ENCODE assay signal across 9 cellular contexts in the genomic region with DNA sequence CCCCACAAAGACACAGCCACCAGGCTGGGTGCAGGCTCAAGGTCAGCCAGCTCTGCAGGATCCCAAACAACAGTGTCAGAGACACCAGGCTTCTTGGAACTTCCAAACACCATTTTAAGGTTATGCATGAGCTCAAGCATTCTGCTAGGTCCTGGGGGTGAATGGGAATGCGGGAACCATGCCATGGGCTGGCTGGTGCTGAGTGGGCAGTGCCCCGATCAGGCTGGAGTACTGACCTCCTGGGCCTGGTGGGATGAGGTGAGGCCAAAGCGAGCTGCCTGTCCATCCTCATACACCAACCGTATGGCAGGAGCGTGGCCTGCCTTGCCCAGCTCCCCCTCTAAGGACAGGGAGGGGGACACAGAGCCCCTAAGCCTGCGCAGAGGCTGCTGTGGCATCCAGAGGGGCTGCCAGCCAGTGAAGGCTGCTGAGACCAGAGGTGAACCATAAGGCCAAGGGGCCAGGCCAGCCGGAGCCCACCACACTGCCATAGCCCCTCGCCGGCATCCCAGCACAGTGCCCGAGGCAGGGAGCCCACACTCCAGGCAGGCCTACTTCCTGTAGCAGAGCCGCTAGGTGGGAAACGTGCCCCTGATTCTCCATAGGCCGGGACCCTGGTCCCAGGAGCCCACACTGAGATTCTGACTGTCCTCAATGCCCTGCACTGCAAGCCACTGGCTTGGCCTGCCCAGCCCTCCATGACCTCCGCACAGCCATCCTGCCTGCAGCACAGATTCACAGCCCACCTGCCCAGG.
DNase-seq lines count a peak whose midpoint lies in the region; ATAC-seq and TF ChIP-seq lines count a peak whose summit lies in the region.
"Had no signal": no experiment of that assay in that cellular context is flagged by ENCODE, and none has a peak within 500 bp of the region (broad histone marks: within the 10 kb centered on the region; RNA-seq: fewer than 3 reads in every experiment).

No MANE protein-coding gene starts in this region.

- POLR2A ChIA-PET in CD8-positive, alpha-beta T cell (lab: Charles Lee) = interaction anchor here (0.7 to 3.0 kb wide), 7 partner anchors 10 to 136 kb away, joined by 3 to 13 read pairs (median 4); a partner anchor contains a TSS
- POLR2A ChIA-PET in WTC11 (lab: Charles Lee) = no interaction called here

- peak overlapping the region; percentile 5 for H3K4me3 ChIP-seq in CD8-positive, alpha-beta T cell (ENCODE audit: low read depth, low read length)
- H3K4me3 ChIP-seq in cardiac muscle cell = no peak overlapping the region

- H3K27ac Mint-ChIP-seq in CD8-positive, alpha-beta T cell = peak overlapping the region; percentile 97
- peak overlapping the region; percentile 60 for H3K27ac Mint-ChIP-seq in WTC11

- H3K9me3 Mint-ChIP-seq in CD8-positive, alpha-beta T cell = no peaks in the 10 kb centered on the region
- no peaks in the 10 kb centered on the region for H3K9me3 Mint-ChIP-seq in WTC11

- H3K36me3 ChIP-seq in CD8-positive, alpha-beta T cell (ENCODE audit: insufficient read depth, low read length) = no peaks in the 10 kb centered on the region
- H3K36me3 ChIP-seq in cardiac muscle cell = no peaks in the 10 kb centered on the region

- no peaks in the 10 kb centered on the region for H3K36me3 Mint-ChIP-seq in CD8-positive, alpha-beta T cell
- H3K36me3 Mint-ChIP-seq in WTC11 = no peaks in the 10 kb centered on the region

- H3K27me3 ChIP-seq in CD8-positive, alpha-beta T cell (ENCODE audit: insufficient read depth, low read length) = no peaks in the 10 kb centered on the region
- H3K27me3 ChIP-seq in cardiac muscle cell = no peaks in the 10 kb centered on the region

- no peak for TF ChIP-seq CTCF in CD8-positive, alpha-beta T cell (IDR thresholded peaks at IDR 0.05)
- TF ChIP-seq CTCF in WTC11 (IDR thresholded peaks at IDR 0.05) (no peak), cardiac muscle cell (IDR thresholded peaks at IDR 0.05; ENCODE audit: low read depth, low read length) (no peak)

- H3K4me1 ChIP-seq in CD8-positive, alpha-beta T cell (ENCODE audit: insufficient read depth, low read length) = peaks cover 74% of the 10 kb centered on the region
- H3K4me1 ChIP-seq in cardiac muscle cell (ENCODE audit: low read depth) = peaks cover 26% of the 10 kb centered on the region

- H3K4me1 Mint-ChIP-seq in CD8-positive, alpha-beta T cell (ENCODE audit: low read depth) = peaks cover 80% of the 10 kb centered on the region
- H3K4me1 Mint-ChIP-seq in WTC11 = peaks cover 59% of the 10 kb centered on the region

- peak in 2 of 7 experiments; percentile 7 to 49 for DNase-seq in CD8-positive, alpha-beta T cell
- DNase-seq in WTC11 (ENCODE audit: low spot score) (no peak), cardiac muscle cell (ENCODE audit: low read depth in 1 of 2, low spot score in 1 of 2) (no peak), posterior vena cava (ENCODE audit: low spot score) (peak; percentile 76), C1 segment of cervical spinal cord (lab: John Stamatoyannopoulos, UW) (no peak), ecto neural progenitor cell (ENCODE audit: low spot score) (no peak)
- no peak for DNase-seq in effector CD4-positive, alpha-beta T cell
- DNase-seq: NCI-H2029 had no signal

- intact Hi-C loops in CD8-positive, alpha-beta T cell (cut with DNase I, micrococcal nuclease) = loop anchor here (1.0 to 10.0 kb wide), 12 partner anchors 35 to 876 kb away; a partner anchor contains a TSS
- intact Hi-C loops in posterior vena cava (cut with DNase I) = no loop called here

- peak overlapping the region; percentile 90 for H3K4me3 Mint-ChIP-seq in CD8-positive, alpha-beta T cell
- H3K4me3 Mint-ChIP-seq in WTC11 = no peak overlapping the region

- H3K27me3 Mint-ChIP-seq in CD8-positive, alpha-beta T cell (ENCODE audit: low read depth) = no peaks in the 10 kb centered on the region
- H3K27me3 Mint-ChIP-seq in WTC11 (ENCODE audit: low read depth) = no peaks in the 10 kb centered on the region

- ATAC-seq in CD8-positive, alpha-beta T cell = no peak
- ATAC-seq in WTC11 = no peak
- ATAC-seq in HG02938 (IDR thresholded peaks at IDR 0.05; ENCODE audit: unreplicated experiment) = no peak

- CTCF ChIA-PET in CD8-positive, alpha-beta T cell (lab: Charles Lee) = interaction anchor here (0.9 to 4.7 kb wide), 8 partner anchors 13 to 132 kb away, joined by 3 to 35 read pairs (median 4); no protein-coding TSS in a partner anchor
- CTCF ChIA-PET in WTC11 (lab: Charles Lee) = no interaction called here

- no peaks in the 10 kb centered on the region for H3K9me3 ChIP-seq in CD8-positive, alpha-beta T cell (ENCODE audit: low read length)
- H3K9me3 ChIP-seq in cardiac muscle cell (ENCODE audit: low read depth) = no peaks in the 10 kb centered on the region

- H3K27ac ChIP-seq in CD8-positive, alpha-beta T cell (ENCODE audit: low read depth, low read length) = peak overlapping the region; percentile 69
- H3K27ac ChIP-seq in cardiac muscle cell = peak overlapping the region; percentile 51

TF ChIP-seq in WTC11, 78 proteins besides CTCF, POLR2A, EP300 and RAD21 (continues in another document):
- TF ChIP-seq CBFB (CRISPR knock-in tag; IDR thresholded peaks at IDR 0.05; ENCODE audit: low read depth) (no peak), JAZF1 (CRISPR knock-in tag; IDR thresholded peaks at IDR 0.05) (no peak), CREB1 (CRISPR knock-in tag; IDR thresholded peaks at IDR 0.05) (no peak), TEAD4 (CRISPR knock-in tag; IDR thresholded peaks at IDR 0.05) (no peak), ZBTB21 (CRISPR knock-in tag; IDR thresholded peaks at IDR 0.05; ENCODE audit: borderline replicate concordance) (no peak), ESRRA (CRISPR knock-in tag; IDR thresholded peaks at IDR 0.05; ENCODE audit: borderline replicate concordance) (no peak), ZNF263 (CRISPR knock-in tag; IDR thresholded peaks at IDR 0.05; ENCODE audit: low read depth) (no peak)
- TF ChIP-seq, protein P1, sequence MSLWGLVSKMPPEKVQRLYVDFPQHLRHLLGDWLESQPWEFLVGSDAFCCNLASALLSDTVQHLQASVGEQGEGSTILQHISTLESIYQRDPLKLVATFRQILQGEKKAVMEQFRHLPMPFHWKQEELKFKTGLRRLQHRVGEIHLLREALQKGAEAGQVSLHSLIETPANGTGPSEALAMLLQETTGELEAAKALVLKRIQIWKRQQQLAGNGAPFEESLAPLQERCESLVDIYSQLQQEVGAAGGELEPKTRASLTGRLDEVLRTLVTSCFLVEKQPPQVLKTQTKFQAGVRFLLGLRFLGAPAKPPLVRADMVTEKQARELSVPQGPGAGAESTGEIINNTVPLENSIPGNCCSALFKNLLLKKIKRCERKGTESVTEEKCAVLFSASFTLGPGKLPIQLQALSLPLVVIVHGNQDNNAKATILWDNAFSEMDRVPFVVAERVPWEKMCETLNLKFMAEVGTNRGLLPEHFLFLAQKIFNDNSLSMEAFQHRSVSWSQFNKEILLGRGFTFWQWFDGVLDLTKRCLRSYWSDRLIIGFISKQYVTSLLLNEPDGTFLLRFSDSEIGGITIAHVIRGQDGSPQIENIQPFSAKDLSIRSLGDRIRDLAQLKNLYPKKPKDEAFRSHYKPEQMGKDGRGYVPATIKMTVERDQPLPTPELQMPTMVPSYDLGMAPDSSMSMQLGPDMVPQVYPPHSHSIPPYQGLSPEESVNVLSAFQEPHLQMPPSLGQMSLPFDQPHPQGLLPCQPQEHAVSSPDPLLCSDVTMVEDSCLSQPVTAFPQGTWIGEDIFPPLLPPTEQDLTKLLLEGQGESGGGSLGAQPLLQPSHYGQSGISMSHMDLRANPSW (CRISPR knock-in tag; conservative IDR thresholded peaks at IDR 0.05; ENCODE audit: low read depth) = no peak
- TF ChIP-seq, protein P2, sequence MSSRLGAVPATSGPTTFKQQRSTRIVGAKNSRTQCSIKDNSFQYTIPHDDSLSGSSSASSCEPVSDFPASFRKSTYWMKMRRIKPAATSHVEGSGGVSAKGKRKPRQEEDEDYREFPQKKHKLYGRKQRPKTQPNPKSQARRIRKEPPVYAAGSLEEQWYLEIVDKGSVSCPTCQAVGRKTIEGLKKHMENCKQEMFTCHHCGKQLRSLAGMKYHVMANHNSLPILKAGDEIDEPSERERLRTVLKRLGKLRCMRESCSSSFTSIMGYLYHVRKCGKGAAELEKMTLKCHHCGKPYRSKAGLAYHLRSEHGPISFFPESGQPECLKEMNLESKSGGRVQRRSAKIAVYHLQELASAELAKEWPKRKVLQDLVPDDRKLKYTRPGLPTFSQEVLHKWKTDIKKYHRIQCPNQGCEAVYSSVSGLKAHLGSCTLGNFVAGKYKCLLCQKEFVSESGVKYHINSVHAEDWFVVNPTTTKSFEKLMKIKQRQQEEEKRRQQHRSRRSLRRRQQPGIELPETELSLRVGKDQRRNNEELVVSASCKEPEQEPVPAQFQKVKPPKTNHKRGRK (CRISPR knock-in tag; IDR thresholded peaks at IDR 0.05; ENCODE audit: borderline replicate concordance) = no peak
- TF ChIP-seq, protein P3, sequence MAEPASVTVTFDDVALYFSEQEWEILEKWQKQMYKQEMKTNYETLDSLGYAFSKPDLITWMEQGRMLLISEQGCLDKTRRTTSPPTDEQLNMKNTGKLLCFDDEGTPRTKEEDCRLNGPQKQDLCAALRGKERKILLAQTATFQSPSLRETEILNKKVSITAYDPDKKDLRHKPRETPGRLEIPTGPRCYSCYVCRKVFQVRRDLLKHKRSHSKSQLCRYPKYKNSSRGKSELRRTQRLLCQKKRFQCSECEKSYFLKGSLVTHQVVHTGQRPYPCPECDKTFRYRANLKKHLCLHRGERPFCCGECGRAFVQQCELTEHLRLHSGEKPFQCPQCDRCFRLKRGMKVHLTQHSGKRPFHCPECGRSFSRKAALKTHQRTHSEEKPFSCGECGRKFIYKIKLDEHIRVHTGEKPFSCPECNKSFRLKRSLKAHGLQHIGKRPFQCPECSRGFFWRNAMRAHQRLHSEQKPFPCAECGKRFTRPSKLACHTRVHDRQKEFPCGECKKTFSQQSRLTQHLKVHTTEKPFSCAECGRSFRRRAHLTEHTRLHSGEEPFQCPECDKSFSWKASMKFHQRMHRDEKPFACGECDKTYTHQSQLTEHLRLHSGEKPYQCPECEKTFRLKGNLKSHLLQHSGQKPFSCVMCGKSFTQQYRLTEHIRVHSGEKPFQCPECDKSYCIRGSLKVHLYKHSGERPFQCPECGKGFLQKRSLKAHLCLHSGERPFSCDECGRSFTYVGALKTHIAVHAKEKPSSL (CRISPR knock-in tag; conservative IDR thresholded peaks at IDR 0.05) = no peak
- TF ChIP-seq, protein P4, sequence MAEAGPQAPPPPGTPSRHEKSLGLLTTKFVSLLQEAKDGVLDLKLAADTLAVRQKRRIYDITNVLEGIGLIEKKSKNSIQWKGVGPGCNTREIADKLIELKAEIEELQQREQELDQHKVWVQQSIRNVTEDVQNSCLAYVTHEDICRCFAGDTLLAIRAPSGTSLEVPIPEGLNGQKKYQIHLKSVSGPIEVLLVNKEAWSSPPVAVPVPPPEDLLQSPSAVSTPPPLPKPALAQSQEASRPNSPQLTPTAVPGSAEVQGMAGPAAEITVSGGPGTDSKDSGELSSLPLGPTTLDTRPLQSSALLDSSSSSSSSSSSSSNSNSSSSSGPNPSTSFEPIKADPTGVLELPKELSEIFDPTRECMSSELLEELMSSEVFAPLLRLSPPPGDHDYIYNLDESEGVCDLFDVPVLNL (CRISPR knock-in tag; IDR thresholded peaks at IDR 0.05; ENCODE audit: borderline replicate concordance, low read depth) = no peak

Comparison
In these comparisons a context has a peak if more than half of its experiments do, and no peak if none do; other contexts are left out.
1. intact Hi-C loops: an anchor here in CD8-positive, alpha-beta T cell (1.0 to 10.0 kb wide); none called in posterior vena cava.